In the genomic region with DNA sequence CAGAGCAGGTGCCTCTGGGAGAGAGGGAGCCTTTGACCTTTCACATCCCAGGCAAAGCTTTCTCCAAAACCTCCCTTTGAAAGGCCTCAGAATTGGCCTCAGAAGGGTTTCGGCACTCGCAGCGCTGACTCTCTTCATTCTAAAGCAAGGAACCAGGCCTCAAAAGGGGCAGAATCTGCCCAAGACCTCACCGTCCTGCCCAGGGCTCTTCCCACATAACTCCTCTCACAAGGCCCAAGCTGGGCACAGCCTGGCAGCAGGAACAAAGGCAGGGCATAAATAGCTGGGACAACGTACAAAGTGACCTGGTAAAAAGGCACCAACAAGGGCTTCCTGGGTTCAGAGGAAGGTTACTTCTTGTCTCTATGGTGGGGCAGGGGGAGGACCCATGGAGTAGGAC, we compare ENCODE assay signal across 30 cellular contexts.
"Had no signal": no experiment of that assay in that cellular context is flagged by ENCODE, and none has a peak within 500 bp of the region (broad histone marks: within the 10 kb centered on the region; RNA-seq: fewer than 3 reads in every experiment).

No MANE protein-coding gene starts in this region.

- H3K9me3 ChIP-seq: neutrophil, ovary, psoas muscle, right lobe of liver, sigmoid colon, stomach, thoracic aorta, thyroid gland, tibial nerve, upper lobe of right lung, uterus had no signal

- H3K4me2 ChIP-seq: neural progenitor cell had no signal

- H3K4me3 ChIP-seq: neural progenitor cell, ovary, psoas muscle, right lobe of liver, sigmoid colon, stomach, thoracic aorta, thyroid gland, tibial nerve, upper lobe of right lung, uterus had no signal

- H3K9ac ChIP-seq: neural progenitor cell, parathyroid adenoma had no signal

- H3K36me3 ChIP-seq: neural progenitor cell, neutrophil, ovary, right lobe of liver, sigmoid colon, stomach, thoracic aorta, thyroid gland, tibial nerve, upper lobe of right lung, uterus had no signal

- DNase-seq: naive thymus-derived CD4-positive, alpha-beta T cell; natural killer cell; nucleus accumbens; ovary; posterior cingulate gyrus; psoas muscle; right cardiac atrium; right lobe of liver; sigmoid colon; small intestine; stimulated activated CD4-positive, alpha-beta T cell treated with anti-CD3 and anti-CD28 coated beads, Interleukin-15, amount 100 ng/mL, for 24 hours; stimulated activated CD4-positive, alpha-beta T cell treated with anti-CD3 and anti-CD28 coated beads, Interleukin-2, amount 100 ng/mL, for 24 hours; stimulated activated CD4-positive, alpha-beta T cell treated with anti-CD3 and anti-CD28 coated beads, Interleukin-2, amount 100 ng/mL, for 48 hours; stimulated activated CD4-positive, alpha-beta T cell treated with anti-CD3 and anti-CD28 coated beads, Interleukin-4, amount 100 ng/mL, for 24 hours; stimulated activated naive B cell treated with anti-CD40 and anti-IgM and Interleukin-4, amounts not matched to agents 10 μg/mL and 1 μg/mL and 100 μg/mL, for 72 hours; stimulated activated naive CD4-positive, alpha-beta T cell treated with Interleukin-2 at 50 U/mL for 16 hours; stomach; thyroid gland; trophoblast cell; upper lobe of right lung; uterus had no signal

- H3K36me3 Mint-ChIP-seq: naive thymus-derived CD4-positive, alpha-beta T cell; natural killer cell; neural progenitor cell; stimulated activated effector memory CD8-positive, alpha-beta T cell treated with anti-CD3 and anti-CD28 coated beads, Interleukin-12 subunit alpha, Interleukin-12 subunit beta, amount 100 ng/mL, for 72 hours; stimulated activated naive B cell treated with anti-CD40 and anti-IgM and Interleukin-4, amounts not matched to agents 10 μg/mL and 1 μg/mL and 100 μg/mL, for 72 hours had no signal

- H3K4me1 Mint-ChIP-seq: naive thymus-derived CD4-positive, alpha-beta T cell; natural killer cell; nephron; stimulated activated effector memory CD8-positive, alpha-beta T cell treated with anti-CD3 and anti-CD28 coated beads, Interleukin-12 subunit alpha, Interleukin-12 subunit beta, amount 100 ng/mL, for 72 hours had no signal

- H3K27me3 ChIP-seq: neural progenitor cell, neutrophil, ovary, right lobe of liver, sigmoid colon, stomach, thyroid gland, tibial nerve, upper lobe of right lung, uterus had no signal

- H3K27ac Mint-ChIP-seq: naive thymus-derived CD4-positive, alpha-beta T cell; natural killer cell; nephron; progenitor cell of endocrine pancreas; stimulated activated effector memory CD8-positive, alpha-beta T cell treated with anti-CD3 and anti-CD28 coated beads, Interleukin-12 subunit alpha, Interleukin-12 subunit beta, amount 100 ng/mL, for 72 hours; stimulated activated naive B cell treated with anti-CD40 and anti-IgM and Interleukin-4, amounts not matched to agents 10 μg/mL and 1 μg/mL and 100 μg/mL, for 72 hours; stimulated activated naive CD8-positive, alpha-beta T cell treated with anti-CD3 and anti-CD28 coated beads, Interleukin-15, Interleukin-2, amounts not matched to agents 100 ng/mL and 50 ng/mL, for 24 hours had no signal

- H3K27me3 Mint-ChIP-seq: stimulated activated naive B cell treated with anti-CD40 and anti-IgM and Interleukin-4, amounts not matched to agents 10 μg/mL and 1 μg/mL and 100 μg/mL, for 72 hours; stimulated activated naive CD8-positive, alpha-beta T cell treated with anti-CD3 and anti-CD28 coated beads, Interleukin-15, Interleukin-2, amounts not matched to agents 100 ng/mL and 50 ng/mL, for 24 hours had no signal

- H3K4me1 ChIP-seq: neural progenitor cell, parathyroid adenoma, right lobe of liver, sigmoid colon, stomach, thyroid gland, tibial nerve, upper lobe of right lung, uterus had no signal

- H2AFZ ChIP-seq: neural progenitor cell, parathyroid adenoma had no signal

- H3K9me3 Mint-ChIP-seq: naive thymus-derived CD4-positive, alpha-beta T cell; natural killer cell; stimulated activated effector memory CD8-positive, alpha-beta T cell treated with anti-CD3 and anti-CD28 coated beads, Interleukin-12 subunit alpha, Interleukin-12 subunit beta, amount 100 ng/mL, for 72 hours; stimulated activated naive B cell treated with anti-CD40 and anti-IgM and Interleukin-4, amounts not matched to agents 10 μg/mL and 1 μg/mL and 100 μg/mL, for 72 hours; stimulated activated naive CD8-positive, alpha-beta T cell treated with anti-CD3 and anti-CD28 coated beads, Interleukin-15, Interleukin-2, amounts not matched to agents 100 ng/mL and 50 ng/mL, for 24 hours had no signal

- H3K4me3 Mint-ChIP-seq: naive thymus-derived CD4-positive, alpha-beta T cell; natural killer cell; nephron; neural progenitor cell; stimulated activated effector memory CD8-positive, alpha-beta T cell treated with anti-CD3 and anti-CD28 coated beads, Interleukin-12 subunit alpha, Interleukin-12 subunit beta, amount 100 ng/mL, for 72 hours; stimulated activated naive B cell treated with anti-CD40 and anti-IgM and Interleukin-4, amounts not matched to agents 10 μg/mL and 1 μg/mL and 100 μg/mL, for 72 hours; stimulated activated naive CD8-positive, alpha-beta T cell treated with anti-CD3 and anti-CD28 coated beads, Interleukin-15, Interleukin-2, amounts not matched to agents 100 ng/mL and 50 ng/mL, for 24 hours had no signal

- ATAC-seq: naive thymus-derived CD4-positive, alpha-beta T cell; natural killer cell; psoas muscle; right cardiac atrium; right lobe of liver; stimulated activated effector memory CD8-positive, alpha-beta T cell treated with anti-CD3 and anti-CD28 coated beads, Interleukin-12 subunit alpha, Interleukin-12 subunit beta, amount 100 ng/mL, for 72 hours; stimulated activated naive B cell treated with anti-CD40 and anti-IgM and Interleukin-4, amounts not matched to agents 10 μg/mL and 1 μg/mL and 100 μg/mL, for 72 hours; upper lobe of right lung had no signal

- H3K27ac ChIP-seq: neural progenitor cell, neutrophil, ovary, parathyroid adenoma, psoas muscle, right lobe of liver, sigmoid colon, stomach, thoracic aorta, thyroid gland, tibial nerve, upper lobe of right lung, uterus had no signal
